1 cellular context compared by ENCODE assay signal in genomic region chr14:49865431-49865859, GRCh38.
TF ChIP-seq lines count a peak whose summit lies in the region.

No MANE protein-coding gene starts in this region.

TF ChIP-seq in GM23338, 12 proteins besides CTCF, POLR2A, EP300 and RAD21 (continued from another document):
- no peak for TF ChIP-seq ZNF462 (CRISPR knock-in tag; IDR thresholded peaks at IDR 0.05)
- no peak for TF ChIP-seq REST (IDR thresholded peaks at IDR 0.05; ENCODE audit: unreplicated experiment)
- TF ChIP-seq ZNF331 (CRISPR knock-in tag; IDR thresholded peaks at IDR 0.05; ENCODE audit: low read depth), result no peak
- TF ChIP-seq ETS1 (IDR thresholded peaks at IDR 0.05), result no peak
- no peak for TF ChIP-seq JUNB (IDR thresholded peaks at IDR 0.05; ENCODE audit: unreplicated experiment)
- TF ChIP-seq EZH2 (IDR thresholded peaks at IDR 0.05; ENCODE audit: low read depth, unreplicated experiment), result no peak
- no peak for TF ChIP-seq POLR2AphosphoS5 (IDR thresholded peaks at IDR 0.05; ENCODE audit: low read depth)
